8 cellular contexts compared by ENCODE assay signal in genomic region chr12:52903285-52903854, GRCh38. TPM values are rescaled to one million over a fixed set of nuclear protein-coding genes. Genes with fewer than 3 reads are reported as not detected.
DNase-seq lines count a peak whose midpoint lies in the region; ATAC-seq, FAIRE-seq and TF ChIP-seq lines count a peak whose summit lies in the region.

No MANE protein-coding gene starts in this region.

- 1 to 3% methylated on average over 30 to 34 of the region's 34 CpGs for WGBS in pancreas, 2 donors

- peak; percentile 52 for ATAC-seq in HG03159 (IDR thresholded peaks at IDR 0.05; ENCODE audit: unreplicated experiment)
- peak; percentile 94 for ATAC-seq in Right ventricle myocardium superior (ENCODE audit: poor library complexity)
- peak; percentile 20 to 55 (median 39) for ATAC-seq in pancreas
- ATAC-seq in GM21528 (IDR thresholded peaks at IDR 0.05; ENCODE audit: low FRiP score, unreplicated experiment), result no peak

- no peak for TF ChIP-seq CTCF in Peyer's patch (IDR thresholded peaks at IDR 0.05)
- no peak for TF ChIP-seq CTCF in pancreas (IDR thresholded peaks at IDR 0.05)

- H3K4me1 ChIP-seq in Peyer's patch, result peaks cover 0 to 51% (median 4%) of the 10 kb centered on the region in 4 donors
- H3K4me1 ChIP-seq in pancreas, result peaks cover 29 to 57% (median 51%) of the 10 kb centered on the region in 3 donors

- H3K36me3 Mint-ChIP-seq in activated naive CD8-positive, alpha-beta T cell treated with anti-CD3 and anti-CD28 coated beads for 36 hours, result no peaks in the 10 kb centered on the region

- peak overlapping the region; percentile 22 for H3K4me3 Mint-ChIP-seq in activated naive CD8-positive, alpha-beta T cell treated with anti-CD3 and anti-CD28 coated beads for 36 hours

- no peaks in the 10 kb centered on the region for H3K9me3 ChIP-seq in Peyer's patch
- no peaks in the 10 kb centered on the region for H3K9me3 ChIP-seq in pancreas

- H3K27me3 ChIP-seq in Peyer's patch (no peaks in the 10 kb centered on the region), pancreas (no peaks in the 10 kb centered on the region)

- peak; percentile 83 for DNase-seq in COR-L47 (lab: John Stamatoyannopoulos, UW)
- DNase-seq in Peyer's patch, result peak; percentile 45 to 89 (median 75)
- DNase-seq in activated naive CD8-positive, alpha-beta T cell treated with anti-CD3 and anti-CD28 coated beads for 36 hours, result peak; percentile 79
- DNase-seq in Right ventricle myocardium superior, result peak; percentile 83
- DNase-seq in pancreas, result peak; percentile 73 to 88 (median 76)
- DNase-seq in ureter (ENCODE audit: low spot score), result peak; percentile 73

- H3K27ac Mint-ChIP-seq in activated naive CD8-positive, alpha-beta T cell treated with anti-CD3 and anti-CD28 coated beads for 36 hours, result peak overlapping the region; percentile 38

- H3K36me3 ChIP-seq in Peyer's patch, result peaks cover 0 to 30% (median 0%) of the 10 kb centered on the region in 3 donors
- peaks cover 0 to 37% (median 27%) of the 10 kb centered on the region in 3 donors for H3K36me3 ChIP-seq in pancreas

- TF ChIP-seq POLR2A in Peyer's patch (IDR thresholded peaks at IDR 0.05), result peak; percentile 30 to 52

- no peak for FAIRE-seq in pancreas (lab: Jason Lieb, UNC)

- no peaks in the 10 kb centered on the region for H3K9me3 Mint-ChIP-seq in activated naive CD8-positive, alpha-beta T cell treated with anti-CD3 and anti-CD28 coated beads for 36 hours

- H3K27me3 Mint-ChIP-seq in activated naive CD8-positive, alpha-beta T cell treated with anti-CD3 and anti-CD28 coated beads for 36 hours, result no peaks in the 10 kb centered on the region

- H3K4me3 ChIP-seq in Peyer's patch (peak overlapping the region; percentile 44 to 89 (median 57)), pancreas (peak overlapping the region; percentile 52 to 94 (median 82))

- H3K4me1 Mint-ChIP-seq in activated naive CD8-positive, alpha-beta T cell treated with anti-CD3 and anti-CD28 coated beads for 36 hours, result peaks cover 9% of the 10 kb centered on the region

- H3K27ac ChIP-seq in Peyer's patch, result peak overlapping the region; percentile 57 to 97 (median 90)
- H3K27ac ChIP-seq in pancreas, result peak overlapping the region; percentile 82 to 95 (median 94)

- intact Hi-C loops in Right ventricle myocardium superior (cut with DNase I) (no loop called here), pancreas (cut with DNase I) (loop anchor here in 2 of 3 donors (10.0 kb wide), 1 partner anchor 51 kb away; no protein-coding TSS in a partner anchor)

RNA-seq across cellular contexts. Expression of gene KRT8, which starts 1.5 kb away (rescaled TPM):
- 1,000 to 10,000 TPM; 1,046 to 2,452 (median 2,098) TPM for total RNA-seq in Peyer's patch
- under 1 TPM; 0.48 to 0.62 TPM for total RNA-seq in activated naive CD8-positive, alpha-beta T cell treated with anti-CD3 and anti-CD28 coated beads for 36 hours
- total RNA-seq in Right ventricle myocardium superior, result 104 TPM
- total RNA-seq in pancreas, result 100 to 1,000 TPM; 317 to 789 (median 496) TPM
- 100 to 1,000 TPM; 698 to 759 TPM for polyA plus RNA-seq in pancreas
- 815 TPM for total RNA-seq in ureter

RNA-seq across cellular contexts. Expression of gene KRT18, which starts 45.5 kb away (rescaled TPM):
- total RNA-seq in Peyer's patch, result 100 to 1,000 TPM; 320 to 614 (median 477) TPM
- total RNA-seq in activated naive CD8-positive, alpha-beta T cell treated with anti-CD3 and anti-CD28 coated beads for 36 hours, result 1 to 10 TPM; 7.3 to 7.6 TPM
- 7.0 TPM for total RNA-seq in Right ventricle myocardium superior
- total RNA-seq in pancreas, result 100 to 1,000 TPM; 309 to 595 (median 384) TPM
- 100 to 1,000 TPM; 526 to 610 TPM for polyA plus RNA-seq in pancreas
- 607 TPM for total RNA-seq in ureter

RNA-seq across cellular contexts. Expression of gene KRT78, which starts 54.6 kb away (rescaled TPM):
- not detected for total RNA-seq in Peyer's patch
- total RNA-seq in activated naive CD8-positive, alpha-beta T cell treated with anti-CD3 and anti-CD28 coated beads for 36 hours, result not detected
- total RNA-seq in Right ventricle myocardium superior, result not detected
- total RNA-seq in pancreas, result under 1 TPM in 2 of 6 donors, not detected in 4; 0.35 to 0.56 TPM
- 1 to 10 TPM in 1 of 2 donors, under 1 TPM in 1; 0.27 to 1.1 TPM for polyA plus RNA-seq in pancreas
- total RNA-seq in ureter, result not detected

Comparison
In these comparisons a context has a peak if more than half of its experiments do, and no peak if none do; other contexts are left out.
1. RNA of gene KRT8, which starts 1.5 kb away (total RNA-seq): 1,046 to 2,452 TPM in Peyer's patch, 815 TPM in ureter (single experiment), 317 to 789 TPM in pancreas and 104 TPM in Right ventricle myocardium superior (single experiment); 0.48 to 0.62 TPM in activated naive CD8-positive, alpha-beta T cell treated with anti-CD3 and anti-CD28 coated beads for 36 hours; every median in the first group is over 10 times any median in the second.
2. RNA of gene KRT18, which starts 45.5 kb away (total RNA-seq): 607 TPM in ureter (single experiment), 320 to 614 TPM in Peyer's patch and 309 to 595 TPM in pancreas; 7.3 to 7.6 TPM in activated naive CD8-positive, alpha-beta T cell treated with anti-CD3 and anti-CD28 coated beads for 36 hours and 7.0 TPM in Right ventricle myocardium superior (single experiment); every median in the first group is over 10 times any median in the second.
3. Peak in every context shown above with its lines, with median percentiles within 50 percentile points of each other: DNase-seq.